26 cellular contexts compared by ENCODE assay signal in genomic region chr7:55575733-55576132, GRCh38. TPM values are rescaled to one million over a fixed set of nuclear protein-coding genes. Genes with fewer than 3 reads are reported as not detected.
DNase-seq lines count a peak whose midpoint lies in the region; ATAC-seq and TF ChIP-seq lines count a peak whose summit lies in the region.
"Had no signal": no experiment of that assay in that cellular context is flagged by ENCODE, and none has a peak within 500 bp of the region (broad histone marks: within the 10 kb centered on the region; RNA-seq: fewer than 3 reads in every experiment).

No MANE protein-coding gene starts in this region.

- H3K4me3 Mint-ChIP-seq in activated CD4-positive, alpha-beta memory T cell treated with anti-CD3 and anti-CD28 coated beads for 36 hours = no peak overlapping the region
- no peak overlapping the region for H3K4me3 Mint-ChIP-seq in activated CD4-positive, alpha-beta memory T cell treated with anti-CD3 and anti-CD28 coated beads, Interleukin-2, amount 10 ng/mL, durations not matched to agents 7 days and 5 days
- peak overlapping the region in 1 of 4 donors; percentile 31 for H3K4me3 Mint-ChIP-seq in CD4-positive, CD25-positive, alpha-beta regulatory T cell
- no peak overlapping the region for H3K4me3 Mint-ChIP-seq in T-cell
- no peak overlapping the region for H3K4me3 Mint-ChIP-seq in endothelial cell (ENCODE audit: unreplicated experiment)
- H3K4me3 Mint-ChIP-seq: CD14-positive monocyte had no signal

- no peak overlapping the region for H3K9ac ChIP-seq in mesenchymal stem cell (ENCODE audit: low read length)
- no peak overlapping the region for H3K9ac ChIP-seq in MM.1S (ENCODE audit: low read length)
- H3K9ac ChIP-seq: GM23248 had no signal

- H3K4me1 ChIP-seq in CD4-positive, CD25-positive, alpha-beta regulatory T cell (ENCODE audit: control insufficient read depth, insufficient read depth, low read length, poor library complexity, severe bottlenecking) = peaks cover 28% of the 10 kb centered on the region
- H3K4me1 ChIP-seq in mesenchymal stem cell (ENCODE audit: control insufficient read depth, insufficient read depth, low read depth, low read length) = peaks cover 11% of the 10 kb centered on the region
- peaks cover 25% of the 10 kb centered on the region for H3K4me1 ChIP-seq in MM.1S (ENCODE audit: low read length)

- no peak overlapping the region for H3K4me3 ChIP-seq in CD4-positive, CD25-positive, alpha-beta regulatory T cell (ENCODE audit: low read depth, low read length)
- no peak overlapping the region for H3K4me3 ChIP-seq in mesenchymal stem cell (ENCODE audit: insufficient read depth in 1 of 2, low read depth in 1 of 2, low read length in 2 of 2)
- H3K4me3 ChIP-seq in MM.1S (ENCODE audit: low read length) = no peak overlapping the region
- H3K4me3 ChIP-seq: GM23248, SJSA1 had no signal

- H2AFZ ChIP-seq in mesenchymal stem cell (ENCODE audit: low read depth, low read length) = no peak overlapping the region
- no peak overlapping the region for H2AFZ ChIP-seq in MM.1S (ENCODE audit: low read length)
- H2AFZ ChIP-seq: GM23248 had no signal

- H3F3A ChIP-seq in MM.1S (ENCODE audit: insufficient read depth, low read length) = peaks cover 31% of the 10 kb centered on the region

- no peak overlapping the region for H2BK5ac ChIP-seq in mesenchymal stem cell (ENCODE audit: low read depth, low read length, poor library complexity, severe bottlenecking)

- no peak overlapping the region for H3K27ac ChIP-seq in CD4-positive, CD25-positive, alpha-beta regulatory T cell (ENCODE audit: insufficient read depth, low read length, poor library complexity, severe bottlenecking)
- H3K27ac ChIP-seq in mesenchymal stem cell (ENCODE audit: low read length, poor library complexity, severe bottlenecking) (no peak overlapping the region), MM.1S (ENCODE audit: low read length) (no peak overlapping the region)
- H3K27ac ChIP-seq: GM23248, SJSA1 had no signal

- H3K4ac ChIP-seq in mesenchymal stem cell (ENCODE audit: low read depth in 1 of 2, low read length in 2 of 2) = no peak overlapping the region

- no peak overlapping the region for H3K18ac ChIP-seq in mesenchymal stem cell (ENCODE audit: low read depth in 1 of 2, low read length in 2 of 2)

- WGBS in mesenchymal stem cell = 95% methylated on average over 4 of the region's 4 CpGs

- H3K4me1 Mint-ChIP-seq in activated CD4-positive, alpha-beta memory T cell treated with anti-CD3 and anti-CD28 coated beads for 36 hours (ENCODE audit: low read depth) = peaks cover 42% of the 10 kb centered on the region
- peaks cover 40% of the 10 kb centered on the region for H3K4me1 Mint-ChIP-seq in activated CD4-positive, alpha-beta memory T cell treated with anti-CD3 and anti-CD28 coated beads, Interleukin-2, amount 10 ng/mL, durations not matched to agents 7 days and 5 days
- peaks cover 0 to 34% (median 24%) of the 10 kb centered on the region in 4 donors for H3K4me1 Mint-ChIP-seq in CD4-positive, CD25-positive, alpha-beta regulatory T cell
- H3K4me1 Mint-ChIP-seq in T-cell = peaks cover 25 to 37% (median 32%) of the 10 kb centered on the region in 3 donors
- peaks cover 27% of the 10 kb centered on the region for H3K4me1 Mint-ChIP-seq in endothelial cell (ENCODE audit: unreplicated experiment)

- no peaks in the 10 kb centered on the region for H3K9me2 ChIP-seq in MM.1S (replicated peaks; ENCODE audit: insufficient read depth, low read length)

- H3K9me3 Mint-ChIP-seq in activated CD4-positive, alpha-beta memory T cell treated with anti-CD3 and anti-CD28 coated beads for 36 hours = no peaks in the 10 kb centered on the region
- H3K9me3 Mint-ChIP-seq in activated CD4-positive, alpha-beta memory T cell treated with anti-CD3 and anti-CD28 coated beads, Interleukin-2, amount 10 ng/mL, durations not matched to agents 7 days and 5 days = peaks cover 4% of the 10 kb centered on the region
- H3K9me3 Mint-ChIP-seq in CD4-positive, CD25-positive, alpha-beta regulatory T cell = peaks cover 0 to 3% (median 0%) of the 10 kb centered on the region in 7 donors
- H3K9me3 Mint-ChIP-seq in T-cell = no peaks in the 10 kb centered on the region
- H3K9me3 Mint-ChIP-seq in endothelial cell (ENCODE audit: unreplicated experiment) = no peaks in the 10 kb centered on the region

- H4K91ac ChIP-seq in mesenchymal stem cell (ENCODE audit: low read length) = no peak overlapping the region

- H3K27ac Mint-ChIP-seq in activated CD4-positive, alpha-beta memory T cell treated with anti-CD3 and anti-CD28 coated beads for 36 hours = peak overlapping the region; percentile 39
- no peak overlapping the region for H3K27ac Mint-ChIP-seq in activated CD4-positive, alpha-beta memory T cell treated with anti-CD3 and anti-CD28 coated beads, Interleukin-2, amount 10 ng/mL, durations not matched to agents 7 days and 5 days
- H3K27ac Mint-ChIP-seq in CD4-positive, CD25-positive, alpha-beta regulatory T cell = peak overlapping the region in 2 of 3 donors; percentile 54 to 88
- peak overlapping the region; percentile 20 to 71 for H3K27ac Mint-ChIP-seq in T-cell
- H3K27ac Mint-ChIP-seq in endothelial cell (ENCODE audit: unreplicated experiment) = no peak overlapping the region
- H3K27ac Mint-ChIP-seq: CD14-positive monocyte had no signal

- H2AK5ac ChIP-seq in mesenchymal stem cell (ENCODE audit: low read length, severe bottlenecking) = peak overlapping the region; percentile 65

- CTCF ChIA-PET in activated CD4-positive, alpha-beta memory T cell treated with anti-CD3 and anti-CD28 coated beads for 36 hours (lab: Charles Lee) = interaction anchor here (2.1 kb wide), 1 partner anchor 17 kb away, joined by 10 read pairs; no protein-coding TSS in a partner anchor
- CTCF ChIA-PET in activated CD4-positive, alpha-beta memory T cell treated with anti-CD3 and anti-CD28 coated beads, Interleukin-2, amount 10 ng/mL, durations not matched to agents 7 days and 5 days (lab: Charles Lee) = no interaction called here
- CTCF ChIA-PET in T-cell (lab: Charles Lee) = no interaction called here

- H3K36me3 ChIP-seq in CD4-positive, CD25-positive, alpha-beta regulatory T cell (ENCODE audit: control insufficient read depth, insufficient read depth, low read length) = no peaks in the 10 kb centered on the region
- H3K36me3 ChIP-seq in mesenchymal stem cell (ENCODE audit: control insufficient read depth in 1 of 2, insufficient read depth in 2 of 2, low read depth in 1 of 2, low read length in 2 of 2) (no peaks in the 10 kb centered on the region), MM.1S (replicated peaks; ENCODE audit: insufficient read depth, low read length) (no peaks in the 10 kb centered on the region)
- H3K36me3 ChIP-seq: BE2C had no signal

- intact Hi-C loops in activated CD4-positive, alpha-beta memory T cell treated with anti-CD3 and anti-CD28 coated beads for 36 hours (cut with micrococcal nuclease) = no loop called here

- peaks cover 29% of the 10 kb centered on the region for H3K79me2 ChIP-seq in MM.1S (ENCODE audit: low read length)

- H4K20me1 ChIP-seq in MM.1S (ENCODE audit: insufficient read depth, low read length) = no peaks in the 10 kb centered on the region

- no peak for DNase-seq in activated CD4-positive, alpha-beta memory T cell treated with anti-CD3 and anti-CD28 coated beads for 36 hours
- DNase-seq in activated CD4-positive, alpha-beta memory T cell treated with anti-CD3 and anti-CD28 coated beads, Interleukin-2, amount 10 ng/mL, durations not matched to agents 7 days and 5 days = no peak
- DNase-seq in CD4-positive, CD25-positive, alpha-beta regulatory T cell = peak in 1 of 3 donors; percentile 88
- DNase-seq in T-cell = no peak
- no peak for DNase-seq in mesenchymal stem cell
- no peak for DNase-seq in MM.1S
- no peak for DNase-seq in endothelial cell (ENCODE audit: low spot score)
- DNase-seq: 8988T; ACHN; BE2C; COR-L47; DMS53; GM23248; H7; KBM-7; NCI-H1105 treated with DMSO at 0.1 percent for 48 hours; NCI-H146; NCI-H1930; NCI-H446; NCI-H526; NK-92 treated with Interleukin-12 subunit alpha and Interleukin-12 subunit beta, amount 100 ng/mL, for 24 hours; Right ventricle myocardium superior; RPMI8226 had no signal

- ATAC-seq in CD4-positive, CD25-positive, alpha-beta regulatory T cell (ENCODE audit: low read depth in 2 of 2) = no peak
- ATAC-seq in T-cell (replicated peaks in 1 of 4) = no peak
- no peak for ATAC-seq in GM21786 (IDR thresholded peaks at IDR 0.05; ENCODE audit: unreplicated experiment)

- no peaks in the 10 kb centered on the region for H3K27me3 Mint-ChIP-seq in activated CD4-positive, alpha-beta memory T cell treated with anti-CD3 and anti-CD28 coated beads for 36 hours
- H3K27me3 Mint-ChIP-seq in activated CD4-positive, alpha-beta memory T cell treated with anti-CD3 and anti-CD28 coated beads, Interleukin-2, amount 10 ng/mL, durations not matched to agents 7 days and 5 days = peaks cover 5% of the 10 kb centered on the region
- no peaks in the 10 kb centered on the region for H3K27me3 Mint-ChIP-seq in CD4-positive, CD25-positive, alpha-beta regulatory T cell
- no peaks in the 10 kb centered on the region for H3K27me3 Mint-ChIP-seq in T-cell
- peaks cover 8% of the 10 kb centered on the region for H3K27me3 Mint-ChIP-seq in endothelial cell (ENCODE audit: unreplicated experiment)

- H3K36me3 Mint-ChIP-seq in activated CD4-positive, alpha-beta memory T cell treated with anti-CD3 and anti-CD28 coated beads for 36 hours = peaks cover 2% of the 10 kb centered on the region
- H3K36me3 Mint-ChIP-seq in activated CD4-positive, alpha-beta memory T cell treated with anti-CD3 and anti-CD28 coated beads, Interleukin-2, amount 10 ng/mL, durations not matched to agents 7 days and 5 days (ENCODE audit: low read depth) = no peaks in the 10 kb centered on the region
- no peaks in the 10 kb centered on the region for H3K36me3 Mint-ChIP-seq in CD4-positive, CD25-positive, alpha-beta regulatory T cell
- no peaks in the 10 kb centered on the region for H3K36me3 Mint-ChIP-seq in T-cell
- H3K36me3 Mint-ChIP-seq in endothelial cell (ENCODE audit: low read depth, unreplicated experiment) = peaks cover 4% of the 10 kb centered on the region

- no peak overlapping the region for H3K23ac ChIP-seq in mesenchymal stem cell (ENCODE audit: low read length in 2 of 2)

- H3K4me2 ChIP-seq in mesenchymal stem cell (ENCODE audit: low read length, poor library complexity, severe bottlenecking) (no peak overlapping the region), MM.1S (ENCODE audit: low read depth, low read length) (no peak overlapping the region)

- H3K79me1 ChIP-seq in mesenchymal stem cell (replicated peaks; ENCODE audit: low read length, poor library complexity, severe bottlenecking) = peaks cover 2% of the 10 kb centered on the region

- H3K27me3 ChIP-seq in CD4-positive, CD25-positive, alpha-beta regulatory T cell (ENCODE audit: control insufficient read depth, insufficient read depth, low read length) = no peaks in the 10 kb centered on the region
- no peaks in the 10 kb centered on the region for H3K27me3 ChIP-seq in mesenchymal stem cell (ENCODE audit: control insufficient read depth in 1 of 2, insufficient read depth in 1 of 2, low read length in 2 of 2)
- H3K27me3 ChIP-seq in MM.1S (replicated peaks; ENCODE audit: insufficient read depth, low read length) = no peaks in the 10 kb centered on the region
- H3K27me3 ChIP-seq: BE2C had no signal

- H3K14ac ChIP-seq in mesenchymal stem cell (ENCODE audit: low read length in 2 of 2) = no peak overlapping the region

- no peak overlapping the region for H2BK120ac ChIP-seq in mesenchymal stem cell (ENCODE audit: low read depth, low read length)

- POLR2A ChIA-PET in activated CD4-positive, alpha-beta memory T cell treated with anti-CD3 and anti-CD28 coated beads for 36 hours (lab: Charles Lee) = interaction anchor here (1.5 to 9.2 kb wide), 2 partner anchors 18 to 42 kb away, joined by 4 to 128 read pairs; no protein-coding TSS in a partner anchor
- POLR2A ChIA-PET in activated CD4-positive, alpha-beta memory T cell treated with anti-CD3 and anti-CD28 coated beads, Interleukin-2, amount 10 ng/mL, durations not matched to agents 7 days and 5 days (lab: Charles Lee) = no interaction called here
- POLR2A ChIA-PET in T-cell (lab: Charles Lee) = no interaction called here

- H4K8ac ChIP-seq in mesenchymal stem cell (ENCODE audit: low read length) = no peak overlapping the region

- no peak overlapping the region for H2BK15ac ChIP-seq in mesenchymal stem cell (ENCODE audit: low read depth, poor library complexity, severe bottlenecking)

- H2BK12ac ChIP-seq in mesenchymal stem cell (ENCODE audit: low read length in 2 of 2) = no peak overlapping the region

- TF ChIP-seq CTCF in MM.1S (IDR thresholded peaks at IDR 0.05; ENCODE audit: low read length) = no peak
- no peak for TF ChIP-seq CTCF in endothelial cell (IDR thresholded peaks at IDR 0.05; ENCODE audit: unreplicated experiment)

- H3K9me3 ChIP-seq in CD4-positive, CD25-positive, alpha-beta regulatory T cell (ENCODE audit: control insufficient read depth in 2 of 2, low read length in 2 of 2) = no peaks in the 10 kb centered on the region
- H3K9me3 ChIP-seq in mesenchymal stem cell (ENCODE audit: control insufficient read depth, low read length) (no peaks in the 10 kb centered on the region), MM.1S (replicated peaks; ENCODE audit: insufficient read depth, low read length) (no peaks in the 10 kb centered on the region)
- H3K9me3 ChIP-seq: BE2C had no signal

RNA-seq across cellular contexts. Expression of gene VOPP1, which starts 3.4 kb away (rescaled TPM):
- 10 to 100 TPM; 64.9 to 67.2 TPM for total RNA-seq in activated CD4-positive, alpha-beta memory T cell treated with anti-CD3 and anti-CD28 coated beads for 36 hours
- 10 to 100 TPM; 51.4 to 52.7 TPM for total RNA-seq in activated CD4-positive, alpha-beta memory T cell treated with anti-CD3 and anti-CD28 coated beads, Interleukin-2, amount 10 ng/mL, durations not matched to agents 7 days and 5 days
- total RNA-seq in CD4-positive, CD25-positive, alpha-beta regulatory T cell = 128 TPM
- polyA plus RNA-seq in CD4-positive, CD25-positive, alpha-beta regulatory T cell = 10 to 100 TPM; 40.3 to 68.4 (median 56.1) TPM
- total RNA-seq in T-cell (100 to 1,000 TPM in 1 of 5 donors, 10 to 100 TPM in 4; 84.0 to 106 (median 94.8) TPM), endothelial cell (ENCODE audit: unreplicated experiment) (54.2 TPM)
- 37.0 TPM for polyA plus RNA-seq in mesenchymal stem cell (2013, experiment 1 of 2)
- polyA plus RNA-seq in mesenchymal stem cell (2013, experiment 2 of 2) = 37.8 TPM

Comparison
In these comparisons a context has a peak if more than half of its experiments do, and no peak if none do; other contexts are left out.
1. H3K27ac Mint-ChIP-seq: peak in activated CD4-positive, alpha-beta memory T cell treated with anti-CD3 and anti-CD28 coated beads for 36 hours (single experiment), CD4-positive, CD25-positive, alpha-beta regulatory T cell (2 of 3) and T-cell (2 of 2); none in activated CD4-positive, alpha-beta memory T cell treated with anti-CD3 and anti-CD28 coated beads, Interleukin-2, amount 10 ng/mL, durations not matched to agents 7 days and 5 days (single experiment) and endothelial cell (single experiment).